In the genomic region with DNA sequence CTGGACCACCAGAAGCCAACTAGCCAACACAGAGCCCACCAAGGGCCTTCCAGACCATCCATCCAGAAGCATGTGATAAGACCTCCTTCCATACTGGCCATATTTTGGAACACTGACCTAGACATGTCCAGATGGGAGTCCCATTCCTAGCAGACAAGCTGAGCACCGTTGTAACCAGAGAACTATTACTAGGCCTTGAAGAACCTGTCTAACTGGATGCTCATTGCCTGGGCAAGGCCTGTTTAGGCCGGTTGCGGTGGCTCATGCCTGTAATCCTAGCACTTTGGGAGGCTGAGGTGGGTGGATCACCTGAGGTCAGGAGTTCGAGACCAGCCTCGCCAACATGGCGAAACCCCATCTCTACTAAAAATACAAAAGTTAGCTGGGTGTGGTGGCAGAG, we compare ENCODE assay signal across 8 cellular contexts. TPM values are rescaled to one million over a fixed set of nuclear protein-coding genes. Genes with fewer than 3 reads are reported as not detected.
DNase-seq lines count a peak whose midpoint lies in the region; ATAC-seq and TF ChIP-seq lines count a peak whose summit lies in the region.
"Not testable (repeated sequence)": the region's sequence is repeated elsewhere in the genome, so short reads cannot be mapped to it uniquely, and the experiment has no call there.

No MANE protein-coding gene starts in this region.

- POLR2A ChIA-PET in PC-9 (lab: Charles Lee; ENCODE audit: unreplicated experiment): not testable (repeated sequence)

- not testable (repeated sequence) for H3K27me3 ChIP-seq in BLaER1; PC-9 (ENCODE audit: insufficient read depth, low read depth)

- not testable (repeated sequence) for H3K9me3 Mint-ChIP-seq in HFFc6; activated T-cell treated with anti-CD3 and anti-CD28 coated beads, Interleukin-2, amount 50 U/mL, for 24 hours; brain; nephron progenitor cell; stimulated activated naive CD8-positive, alpha-beta T cell treated with anti-CD3 and anti-CD28 coated beads, Interleukin-15, amount 100 ng/mL, for 72 hours

- H3K4me1 Mint-ChIP-seq in HFFc6 (ENCODE audit: low read depth) (peaks cover 51% of the 10 kb centered on the region), brain (peaks cover 70% of the 10 kb centered on the region), nephron progenitor cell (peaks cover 65% of the 10 kb centered on the region)
- H3K4me1 Mint-ChIP-seq in activated T-cell treated with anti-CD3 and anti-CD28 coated beads, Interleukin-2, amount 50 U/mL, for 24 hours (ENCODE audit: low read depth): peaks cover 61% of the 10 kb centered on the region
- H3K4me1 Mint-ChIP-seq in stimulated activated naive CD8-positive, alpha-beta T cell treated with anti-CD3 and anti-CD28 coated beads, Interleukin-15, amount 100 ng/mL, for 72 hours: peaks cover 67% of the 10 kb centered on the region

- H3K27ac Mint-ChIP-seq in HFFc6, nephron progenitor cell: not testable (repeated sequence)
- peak overlapping the region; percentile 92 for H3K27ac Mint-ChIP-seq in activated T-cell treated with anti-CD3 and anti-CD28 coated beads, Interleukin-2, amount 50 U/mL, for 24 hours
- H3K27ac Mint-ChIP-seq in brain: peak overlapping the region; percentile 28 to 97 (median 84)
- peak overlapping the region in 1 of 2 donors; percentile 77 for H3K27ac Mint-ChIP-seq in stimulated activated naive CD8-positive, alpha-beta T cell treated with anti-CD3 and anti-CD28 coated beads, Interleukin-15, amount 100 ng/mL, for 72 hours

- H2AFZ ChIP-seq in PC-9: not testable (repeated sequence)

- TF ChIP-seq CTCF in HFFc6 (IDR thresholded peaks at IDR 0.05); PC-9 (conservative IDR thresholded peaks at IDR 0.05); brain (conservative IDR thresholded peaks at IDR 0.05); fibroblast of mammary gland (conservative IDR thresholded peaks at IDR 0.05; ENCODE audit: control insufficient read depth, insufficient read depth, low read depth, low read length); nephron progenitor cell (IDR thresholded peaks at IDR 0.05): not testable (repeated sequence)

- peak overlapping the region; percentile 94; the same call in 1 of the 2 replicates for H3K9ac ChIP-seq in BLaER1

- H3K9me3 ChIP-seq in BLaER1; PC-9 (ENCODE audit: insufficient read depth, low read depth): not testable (repeated sequence)

- not testable (repeated sequence) for DNase-seq in HFFc6; activated T-cell treated with anti-CD3 and anti-CD28 coated beads, Interleukin-2, amount 50 U/mL, for 24 hours; fibroblast of mammary gland (ENCODE audit: low read depth); nephron progenitor cell; stimulated activated naive CD8-positive, alpha-beta T cell treated with anti-CD3 and anti-CD28 coated beads, Interleukin-15, amount 100 ng/mL, for 72 hours
- DNase-seq in PC-9: peak; percentile 40 to 68

- H3K4me1 ChIP-seq in BLaER1: peaks cover 60% of the 10 kb centered on the region
- H3K4me1 ChIP-seq in PC-9 (replicated peaks; ENCODE audit: insufficient read depth): peaks cover 33% of the 10 kb centered on the region

- not testable (repeated sequence) for H3K36me3 Mint-ChIP-seq in HFFc6 (ENCODE audit: low read depth)
- H3K36me3 Mint-ChIP-seq in activated T-cell treated with anti-CD3 and anti-CD28 coated beads, Interleukin-2, amount 50 U/mL, for 24 hours (ENCODE audit: low read depth): peaks cover 40% of the 10 kb centered on the region
- peaks cover 42% of the 10 kb centered on the region for H3K36me3 Mint-ChIP-seq in brain
- H3K36me3 Mint-ChIP-seq in nephron progenitor cell (ENCODE audit: low read depth): peaks cover 38% of the 10 kb centered on the region

- H3K4me3 ChIP-seq in BLaER1 (peak overlapping the region; percentile 87), PC-9 (peak overlapping the region; percentile 84), fibroblast of mammary gland (ENCODE audit: control insufficient read depth, low read depth, low read length) (peak overlapping the region; percentile 99)

- H4K20me1 ChIP-seq in BLaER1: peaks cover 60% of the 10 kb centered on the region
- not testable (repeated sequence) for H4K20me1 ChIP-seq in PC-9 (ENCODE audit: insufficient read depth)

- H3K9me2 ChIP-seq in PC-9 (ENCODE audit: insufficient read depth): not testable (repeated sequence)

- CTCF ChIA-PET in PC-9 (lab: Charles Lee): not testable (repeated sequence)

- H3K4me2 ChIP-seq in BLaER1 (peak overlapping the region; percentile 91), PC-9 (peak overlapping the region; percentile 86)

- H3K27me3 Mint-ChIP-seq in HFFc6 (ENCODE audit: insufficient read depth); activated T-cell treated with anti-CD3 and anti-CD28 coated beads, Interleukin-2, amount 50 U/mL, for 24 hours; nephron progenitor cell (ENCODE audit: low read depth, poor library complexity); stimulated activated naive CD8-positive, alpha-beta T cell treated with anti-CD3 and anti-CD28 coated beads, Interleukin-15, amount 100 ng/mL, for 72 hours: not testable (repeated sequence)
- H3K27me3 Mint-ChIP-seq in brain: peaks cover 18% of the 10 kb centered on the region

- not testable (repeated sequence) for BruUV-seq in PC-9 (replicated peaks; lab: Mats Ljungman, UMichigan)

- peaks cover 24% of the 10 kb centered on the region for H3K36me3 ChIP-seq in BLaER1
- peaks cover 11% of the 10 kb centered on the region for H3K36me3 ChIP-seq in PC-9 (ENCODE audit: low read depth)

- intact Hi-C loops in PC-9 (cut with micrococcal nuclease; ENCODE audit: unreplicated experiment): not testable (repeated sequence)

- peak overlapping the region; percentile 92 for H3K4me3 Mint-ChIP-seq in HFFc6
- peak overlapping the region; percentile 98 for H3K4me3 Mint-ChIP-seq in activated T-cell treated with anti-CD3 and anti-CD28 coated beads, Interleukin-2, amount 50 U/mL, for 24 hours
- H3K4me3 Mint-ChIP-seq in brain: peak overlapping the region; percentile 83 to 95 (median 92)
- peak overlapping the region; percentile 98 for H3K4me3 Mint-ChIP-seq in nephron progenitor cell
- H3K4me3 Mint-ChIP-seq in stimulated activated naive CD8-positive, alpha-beta T cell treated with anti-CD3 and anti-CD28 coated beads, Interleukin-15, amount 100 ng/mL, for 72 hours: peak overlapping the region; percentile 97 to 99

- ATAC-seq in stimulated activated naive CD8-positive, alpha-beta T cell treated with anti-CD3 and anti-CD28 coated beads, Interleukin-15, amount 100 ng/mL, for 72 hours: not testable (repeated sequence)

- peaks cover 53% of the 10 kb centered on the region for H3K79me2 ChIP-seq in PC-9 (ENCODE audit: low read depth)

- peaks cover 41% of the 10 kb centered on the region for H3F3A ChIP-seq in PC-9 (ENCODE audit: insufficient read depth, low read depth)

- peak overlapping the region; percentile 95 for H3K27ac ChIP-seq in BLaER1
- H3K27ac ChIP-seq in PC-9: not testable (repeated sequence)

RNA-seq across cellular contexts. Expression of gene HILPDA, which starts 1.7 kb away (rescaled TPM):
- total RNA-seq in HFFc6 (2021; fragmentation: NEBNext Ultra II Directional; extraction: Animal tissue kit (Norgen Biotek cat#: 25700)): 1 to 10 TPM; 6.3 to 9.0 (median 7.2) TPM
- total RNA-seq in PC-9 (2021): 22.8 and 30.3 TPM in 2 replicates
- 24.3 TPM for polyA plus RNA-seq in brain (ENCODE audit: insufficient read depth, low read depth, low replicate concordance)

RNA-seq across cellular contexts. Expression of gene METTL2B, which starts 19.2 kb away (rescaled TPM):
- 10 to 100 TPM; 25.5 to 33.6 (median 31.7) TPM for total RNA-seq in HFFc6 (2021; fragmentation: NEBNext Ultra II Directional; extraction: Animal tissue kit (Norgen Biotek cat#: 25700))
- 39.2 and 41.9 TPM in 2 replicates for total RNA-seq in PC-9 (2021)
- 20.9 TPM for polyA plus RNA-seq in brain (ENCODE audit: insufficient read depth, low read depth, low replicate concordance)

RNA-seq across cellular contexts. Expression of gene IMPDH1, which starts 47.6 kb away (rescaled TPM):
- total RNA-seq in HFFc6 (2021; fragmentation: NEBNext Ultra II Directional; extraction: Animal tissue kit (Norgen Biotek cat#: 25700)): 100 to 1,000 TPM in 1 of 6 experiments, 10 to 100 TPM in 5; 81.8 to 107 (median 93.3) TPM
- total RNA-seq in PC-9 (2021): 119 and 123 TPM in 2 replicates
- polyA plus RNA-seq in brain (ENCODE audit: insufficient read depth, low read depth, low replicate concordance): 25.1 TPM
